Comparison of ENCODE assay signal across 8 cellular contexts in genomic region chr7:152649220-152649619, GRCh38.
"Had no signal": no experiment of that assay in that cellular context is flagged by ENCODE, and none has a peak within 500 bp of the region (broad histone marks: within the 10 kb centered on the region; RNA-seq: fewer than 3 reads in every experiment).

No MANE protein-coding gene starts in this region.

- H3K4me3 ChIP-seq: GM23248, HAP-1 had no signal

- FAIRE-seq: HTR-8/SVneo had no signal

- H3K27ac ChIP-seq: GM23248, KMS-11 had no signal

- H2AFZ ChIP-seq: GM23248 had no signal

- H3K9ac ChIP-seq: GM23248, KMS-11 had no signal

- H3K4me2 ChIP-seq: KMS-11 had no signal

- H3K9me3 ChIP-seq: HAP-1 had no signal

- DNase-seq: GM23248, GOT3, H7, KBM-7 had no signal

- ATAC-seq: HCT116 had no signal

- H3K4me1 ChIP-seq: HAP-1 had no signal
